Comparison of ENCODE assay signal across 9 cellular contexts in the genomic region with DNA sequence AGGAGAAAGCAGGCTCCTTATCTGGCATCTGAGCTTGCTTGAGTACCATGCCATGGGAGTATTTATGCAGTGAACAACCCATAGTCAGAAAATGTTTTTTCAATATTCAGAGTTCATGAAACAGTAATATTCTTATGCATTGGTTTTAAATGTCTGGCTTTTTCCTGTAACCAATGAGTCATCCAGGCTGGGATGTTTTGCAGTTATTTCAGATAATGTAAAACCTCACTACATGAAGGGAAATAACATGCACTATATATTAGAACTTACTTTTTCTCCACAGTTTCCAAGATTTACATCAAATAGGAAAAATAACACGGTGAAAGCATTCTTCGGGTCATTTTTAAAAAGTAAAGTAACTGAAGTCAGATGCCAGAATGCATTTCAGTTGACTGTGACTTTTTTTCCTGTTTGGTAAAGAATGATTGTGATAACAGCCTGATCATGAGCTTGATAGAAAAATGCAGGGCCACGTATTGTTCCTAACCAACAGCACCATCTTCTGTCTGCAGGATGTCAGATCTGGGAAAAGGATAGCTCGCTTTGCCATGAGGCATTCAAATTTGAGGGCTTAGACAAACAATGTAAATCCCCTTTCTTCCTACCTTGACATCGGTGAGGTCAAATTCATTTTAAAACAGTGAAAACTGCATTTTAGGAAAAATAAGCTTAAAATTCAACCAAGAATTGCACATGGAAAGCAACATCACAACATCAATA.
DNase-seq lines count a peak whose midpoint lies in the region; ATAC-seq and TF ChIP-seq lines count a peak whose summit lies in the region.
"Had no signal": no experiment of that assay in that cellular context is flagged by ENCODE, and none has a peak within 500 bp of the region (broad histone marks: within the 10 kb centered on the region; RNA-seq: fewer than 3 reads in every experiment).

No MANE protein-coding gene starts in this region.

- TF ChIP-seq CTCF in WTC11 (IDR thresholded peaks at IDR 0.05): no peak

- POLR2A ChIA-PET in WTC11 (lab: Charles Lee): interaction anchor here (1.6 kb wide), 1 partner anchor 513 kb away, joined by 3 read pairs; no protein-coding TSS in a partner anchor

- no peaks in the 10 kb centered on the region for H3K9me3 Mint-ChIP-seq in WTC11

- DNase-seq in COLO829 (ENCODE audit: low spot score) (peak; percentile 3), WTC11 (ENCODE audit: low spot score) (peak; percentile 14), kidney tubule cell (ENCODE audit: low spot score) (peak; percentile 13), middle frontal gyrus (ENCODE audit: extremely low spot score, low spot score) (no peak), GF-D8 (lab: John Stamatoyannopoulos, UW) (no peak)
- DNase-seq in stimulated activated CD4-positive, alpha-beta T cell treated with anti-CD3 and anti-CD28 coated beads, Interleukin-2, amount 100 ng/mL, for 24 hours: no peak
- DNase-seq: colonic mucosa had no signal

- no peaks in the 10 kb centered on the region for H3K36me3 Mint-ChIP-seq in WTC11

- CTCF ChIA-PET in WTC11 (lab: Charles Lee): interaction anchor here (0.6 to 1.6 kb wide), 20 partner anchors 10 to 1015 kb away, joined by 3 to 28 read pairs (median 4); no protein-coding TSS in a partner anchor

- peak; percentile 81 for ATAC-seq in WTC11
- no peak for ATAC-seq in HG03565 (IDR thresholded peaks at IDR 0.05; ENCODE audit: unreplicated experiment)

- H3K4me3 Mint-ChIP-seq in WTC11: no peak overlapping the region

- peaks cover 41% of the 10 kb centered on the region for H3K4me1 Mint-ChIP-seq in WTC11

- no peak overlapping the region for H3K27ac Mint-ChIP-seq in WTC11

- H3K27me3 Mint-ChIP-seq in WTC11 (ENCODE audit: low read depth): peaks cover 8% of the 10 kb centered on the region; the same call in 1 of the 2 replicates

- peak; percentile 35 for TF ChIP-seq RAD21 in Ishikawa (IDR thresholded peaks at IDR 0.05; ENCODE audit: low read depth)

- TF ChIP-seq EP300 in Ishikawa (IDR thresholded peaks at IDR 0.05; ENCODE audit: borderline replicate concordance): no peak

TF ChIP-seq in Ishikawa, 13 proteins besides CTCF, POLR2A, EP300 and RAD21:
- no peak for TF ChIP-seq CEBPB (IDR thresholded peaks at IDR 0.05)
- no peak for TF ChIP-seq TCF12 (IDR thresholded peaks at IDR 0.05; ENCODE audit: low read depth)
- TF ChIP-seq, protein P1, sequence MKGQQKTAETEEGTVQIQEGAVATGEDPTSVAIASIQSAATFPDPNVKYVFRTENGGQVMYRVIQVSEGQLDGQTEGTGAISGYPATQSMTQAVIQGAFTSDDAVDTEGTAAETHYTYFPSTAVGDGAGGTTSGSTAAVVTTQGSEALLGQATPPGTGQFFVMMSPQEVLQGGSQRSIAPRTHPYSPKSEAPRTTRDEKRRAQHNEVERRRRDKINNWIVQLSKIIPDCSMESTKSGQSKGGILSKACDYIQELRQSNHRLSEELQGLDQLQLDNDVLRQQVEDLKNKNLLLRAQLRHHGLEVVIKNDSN (IDR thresholded peaks at IDR 0.05): no peak
- TF ChIP-seq, protein P2, sequence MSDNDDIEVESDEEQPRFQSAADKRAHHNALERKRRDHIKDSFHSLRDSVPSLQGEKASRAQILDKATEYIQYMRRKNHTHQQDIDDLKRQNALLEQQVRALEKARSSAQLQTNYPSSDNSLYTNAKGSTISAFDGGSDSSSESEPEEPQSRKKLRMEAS (IDR thresholded peaks at IDR 0.05): no peak
- TF ChIP-seq, protein P3, sequence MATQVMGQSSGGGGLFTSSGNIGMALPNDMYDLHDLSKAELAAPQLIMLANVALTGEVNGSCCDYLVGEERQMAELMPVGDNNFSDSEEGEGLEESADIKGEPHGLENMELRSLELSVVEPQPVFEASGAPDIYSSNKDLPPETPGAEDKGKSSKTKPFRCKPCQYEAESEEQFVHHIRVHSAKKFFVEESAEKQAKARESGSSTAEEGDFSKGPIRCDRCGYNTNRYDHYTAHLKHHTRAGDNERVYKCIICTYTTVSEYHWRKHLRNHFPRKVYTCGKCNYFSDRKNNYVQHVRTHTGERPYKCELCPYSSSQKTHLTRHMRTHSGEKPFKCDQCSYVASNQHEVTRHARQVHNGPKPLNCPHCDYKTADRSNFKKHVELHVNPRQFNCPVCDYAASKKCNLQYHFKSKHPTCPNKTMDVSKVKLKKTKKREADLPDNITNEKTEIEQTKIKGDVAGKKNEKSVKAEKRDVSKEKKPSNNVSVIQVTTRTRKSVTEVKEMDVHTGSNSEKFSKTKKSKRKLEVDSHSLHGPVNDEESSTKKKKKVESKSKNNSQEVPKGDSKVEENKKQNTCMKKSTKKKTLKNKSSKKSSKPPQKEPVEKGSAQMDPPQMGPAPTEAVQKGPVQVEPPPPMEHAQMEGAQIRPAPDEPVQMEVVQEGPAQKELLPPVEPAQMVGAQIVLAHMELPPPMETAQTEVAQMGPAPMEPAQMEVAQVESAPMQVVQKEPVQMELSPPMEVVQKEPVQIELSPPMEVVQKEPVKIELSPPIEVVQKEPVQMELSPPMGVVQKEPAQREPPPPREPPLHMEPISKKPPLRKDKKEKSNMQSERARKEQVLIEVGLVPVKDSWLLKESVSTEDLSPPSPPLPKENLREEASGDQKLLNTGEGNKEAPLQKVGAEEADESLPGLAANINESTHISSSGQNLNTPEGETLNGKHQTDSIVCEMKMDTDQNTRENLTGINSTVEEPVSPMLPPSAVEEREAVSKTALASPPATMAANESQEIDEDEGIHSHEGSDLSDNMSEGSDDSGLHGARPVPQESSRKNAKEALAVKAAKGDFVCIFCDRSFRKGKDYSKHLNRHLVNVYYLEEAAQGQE (IDR thresholded peaks at IDR 0.05; ENCODE audit: low read depth): no peak
- no peak for TF ChIP-seq NFIC (IDR thresholded peaks at IDR 0.05)
- no peak for TF ChIP-seq TEAD4 (IDR thresholded peaks at IDR 0.05)
TF ChIP-seq in Ishikawa: peak in this region for 0.

TF ChIP-seq in WTC11, 78 proteins besides CTCF, POLR2A, EP300 and RAD21:
- TF ChIP-seq, protein P4, sequence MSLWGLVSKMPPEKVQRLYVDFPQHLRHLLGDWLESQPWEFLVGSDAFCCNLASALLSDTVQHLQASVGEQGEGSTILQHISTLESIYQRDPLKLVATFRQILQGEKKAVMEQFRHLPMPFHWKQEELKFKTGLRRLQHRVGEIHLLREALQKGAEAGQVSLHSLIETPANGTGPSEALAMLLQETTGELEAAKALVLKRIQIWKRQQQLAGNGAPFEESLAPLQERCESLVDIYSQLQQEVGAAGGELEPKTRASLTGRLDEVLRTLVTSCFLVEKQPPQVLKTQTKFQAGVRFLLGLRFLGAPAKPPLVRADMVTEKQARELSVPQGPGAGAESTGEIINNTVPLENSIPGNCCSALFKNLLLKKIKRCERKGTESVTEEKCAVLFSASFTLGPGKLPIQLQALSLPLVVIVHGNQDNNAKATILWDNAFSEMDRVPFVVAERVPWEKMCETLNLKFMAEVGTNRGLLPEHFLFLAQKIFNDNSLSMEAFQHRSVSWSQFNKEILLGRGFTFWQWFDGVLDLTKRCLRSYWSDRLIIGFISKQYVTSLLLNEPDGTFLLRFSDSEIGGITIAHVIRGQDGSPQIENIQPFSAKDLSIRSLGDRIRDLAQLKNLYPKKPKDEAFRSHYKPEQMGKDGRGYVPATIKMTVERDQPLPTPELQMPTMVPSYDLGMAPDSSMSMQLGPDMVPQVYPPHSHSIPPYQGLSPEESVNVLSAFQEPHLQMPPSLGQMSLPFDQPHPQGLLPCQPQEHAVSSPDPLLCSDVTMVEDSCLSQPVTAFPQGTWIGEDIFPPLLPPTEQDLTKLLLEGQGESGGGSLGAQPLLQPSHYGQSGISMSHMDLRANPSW (CRISPR knock-in tag; conservative IDR thresholded peaks at IDR 0.05; ENCODE audit: low read depth): no peak
- TF ChIP-seq ATF1 (CRISPR knock-in tag; IDR thresholded peaks at IDR 0.05) (no peak), NR3C1 (CRISPR knock-in tag; conservative IDR thresholded peaks at IDR 0.05; ENCODE audit: low read depth) (no peak)
- TF ChIP-seq, protein P2 (CRISPR knock-in tag; IDR thresholded peaks at IDR 0.05): peak; percentile 26; the same call in 1 of the 2 replicates
TF ChIP-seq in WTC11: peak in this region for 1.

Comparison
In these comparisons a context has a peak if more than half of its experiments do, and no peak if none do; other contexts are left out.
1. DNase-seq: peak in COLO829 (single experiment), WTC11 (single experiment) and kidney tubule cell (single experiment); none in stimulated activated CD4-positive, alpha-beta T cell treated with anti-CD3 and anti-CD28 coated beads, Interleukin-2, amount 100 ng/mL, for 24 hours (0 of 2), middle frontal gyrus (single experiment) and GF-D8 (single experiment).